Comparison of ENCODE assay signal across 20 cellular contexts in the genomic region with DNA sequence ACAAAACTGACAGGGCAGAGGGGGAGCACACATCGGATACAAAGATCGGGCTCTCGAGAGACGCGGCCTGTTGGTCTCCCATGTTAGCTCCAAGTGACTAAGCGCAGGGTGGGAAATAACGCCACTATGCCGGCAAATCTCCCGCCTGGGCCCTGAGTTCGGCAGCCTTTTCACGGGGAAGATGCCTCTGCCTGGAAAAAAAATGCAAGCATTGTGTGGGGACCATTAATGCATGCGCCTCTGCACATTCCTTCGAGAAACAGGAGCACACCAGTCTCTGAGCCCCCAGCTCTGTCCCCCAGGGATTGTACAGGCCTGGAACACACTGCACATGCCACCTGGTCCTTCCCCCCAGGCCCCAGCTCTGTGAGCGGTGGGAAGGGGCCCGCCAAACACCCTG.
"Had no signal": no experiment of that assay in that cellular context is flagged by ENCODE, and none has a peak within 500 bp of the region (broad histone marks: within the 10 kb centered on the region; RNA-seq: fewer than 3 reads in every experiment).

No MANE protein-coding gene starts in this region.

- H3K27me3 Mint-ChIP-seq: effector memory CD8-positive, alpha-beta T cell; naive B cell; stimulated activated memory B cell treated with anti-CD40 and anti-IgM and Interleukin-4, amounts not matched to agents 10 μg/mL and 1 μg/mL and 100 μg/mL, for 72 hours; stimulated activated naive CD8-positive, alpha-beta T cell treated with anti-CD3 and anti-CD28 coated beads, Interleukin-15, Interleukin-2, amounts not matched to agents 100 ng/mL and 50 ng/mL, for 24 hours had no signal

- H3K4me3 Mint-ChIP-seq: effector memory CD8-positive, alpha-beta T cell; nephron; stimulated activated memory B cell treated with anti-CD40 and anti-IgM and Interleukin-4, amounts not matched to agents 10 μg/mL and 1 μg/mL and 100 μg/mL, for 72 hours; stimulated activated naive CD8-positive, alpha-beta T cell treated with anti-CD3 and anti-CD28 coated beads, Interleukin-15, Interleukin-2, amounts not matched to agents 100 ng/mL and 50 ng/mL, for 24 hours had no signal

- ATAC-seq: effector memory CD8-positive, alpha-beta T cell; left colon; right lobe of liver; stimulated activated memory B cell treated with anti-CD40 and anti-IgM and Interleukin-4, amounts not matched to agents 10 μg/mL and 1 μg/mL and 100 μg/mL, for 72 hours; upper lobe of right lung had no signal

- H3K27ac Mint-ChIP-seq: nephron had no signal

- H3K27me3 ChIP-seq: dorsolateral prefrontal cortex, hepatocyte, ovary, right lobe of liver, tibial artery, upper lobe of right lung, vagina had no signal

- H3K9me3 Mint-ChIP-seq: effector memory CD8-positive, alpha-beta T cell; naive B cell; nephron; stimulated activated memory B cell treated with anti-CD40 and anti-IgM and Interleukin-4, amounts not matched to agents 10 μg/mL and 1 μg/mL and 100 μg/mL, for 72 hours; stimulated activated naive CD8-positive, alpha-beta T cell treated with anti-CD3 and anti-CD28 coated beads, Interleukin-15, Interleukin-2, amounts not matched to agents 100 ng/mL and 50 ng/mL, for 24 hours had no signal

- H3K4me1 Mint-ChIP-seq: nephron; stimulated activated memory B cell treated with anti-CD40 and anti-IgM and Interleukin-4, amounts not matched to agents 10 μg/mL and 1 μg/mL and 100 μg/mL, for 72 hours had no signal

- H3K4me1 ChIP-seq: right lobe of liver, upper lobe of right lung, vagina had no signal

- H3K9me3 ChIP-seq: ovary, right lobe of liver, tibial artery, upper lobe of right lung, vagina had no signal

- H3K4me3 ChIP-seq: dorsolateral prefrontal cortex, hepatocyte, ovary, right lobe of liver, tibial artery, upper lobe of right lung, vagina had no signal

- H3K36me3 ChIP-seq: ovary had no signal

- DNase-seq: cortex of kidney; dorsolateral prefrontal cortex; effector memory CD8-positive, alpha-beta T cell; foreskin melanocyte; head of caudate nucleus; left colon; mesendoderm; naive B cell; ovary; right lobe of liver; stimulated activated CD4-positive, alpha-beta T cell treated with anti-CD3 and anti-CD28 coated beads, Interleukin-15, amount 100 ng/mL, for 24 hours; stimulated activated CD4-positive, alpha-beta T cell treated with anti-CD3 and anti-CD28 coated beads, Interleukin-1b, Interleukin-23, amount 100 ng/mL, for 48 hours; stimulated activated CD4-positive, alpha-beta T cell treated with anti-CD3 and anti-CD28 coated beads, Interleukin-4, amount 100 ng/mL, for 24 hours; tibial artery; upper lobe of right lung had no signal

- H3K27ac ChIP-seq: hepatocyte, ovary, right lobe of liver, tibial artery, upper lobe of right lung, vagina had no signal
